In the genomic region with DNA sequence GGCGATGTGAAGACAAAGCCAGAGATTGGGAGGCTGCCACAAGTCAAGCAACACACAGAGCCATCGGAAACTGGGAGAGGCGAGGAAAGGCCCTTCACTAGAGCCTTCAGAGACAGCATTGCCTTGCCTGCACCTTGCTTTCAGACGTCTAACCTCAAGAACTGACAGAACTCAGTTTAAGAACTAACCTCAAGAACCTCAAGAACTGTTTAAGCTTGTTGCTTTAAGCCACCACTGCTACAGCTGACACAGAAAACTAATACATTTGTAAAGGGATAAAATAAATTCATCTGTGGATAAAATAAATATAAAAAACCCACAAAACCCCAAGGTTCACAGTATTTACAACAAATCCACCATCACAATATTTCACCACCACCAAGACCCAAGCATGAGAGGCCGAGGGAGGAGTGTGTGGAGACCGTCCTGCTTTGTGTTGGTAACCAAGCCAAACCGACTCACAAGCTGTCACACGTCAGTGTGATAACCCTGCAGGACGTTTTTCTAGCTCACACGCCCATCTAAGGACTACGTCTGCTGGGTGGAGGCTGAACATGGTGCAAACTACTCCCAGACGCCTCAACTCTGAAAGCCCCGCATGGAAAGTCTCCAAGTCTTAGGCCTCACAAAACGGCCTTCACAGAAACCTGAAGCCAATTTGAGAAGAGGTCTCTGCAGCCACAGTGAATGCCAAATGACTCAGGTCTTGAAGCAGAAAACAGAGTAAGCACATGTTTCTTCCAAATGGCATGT, we compare ENCODE assay signal across 8 cellular contexts.
A peak's percentile ranks its signal among the peaks of the same experiment; 100 is the strongest.
DNase-seq lines count a peak whose midpoint lies in the region; ATAC-seq and TF ChIP-seq lines count a peak whose summit lies in the region.

No MANE protein-coding gene starts in this region.

- DNase-seq in GM04504 (ENCODE audit: low read depth) (peak; percentile 77), osteoblast (ENCODE audit: insufficient read length, low spot score, missing footprints) (peak; percentile 76), uterus (peak; percentile 81 to 87), amygdala (lab: John Stamatoyannopoulos, UW) (no peak), A673 (ENCODE audit: low spot score) (no peak)
- peak; percentile 8 to 38 (median 37) for DNase-seq in activated CD4-positive, CD25-positive, alpha-beta regulatory T cell (lab: John Stamatoyannopoulos, UW)
- peak; percentile 89 for DNase-seq in central memory CD4-positive, alpha-beta T cell

- no peaks in the 10 kb centered on the region for H4K20me1 ChIP-seq in osteoblast (ENCODE audit: insufficient read depth, low read length)

- no peak for TF ChIP-seq POLR2A in uterus (IDR thresholded peaks at IDR 0.05)

- intact Hi-C loops in uterus (cut with DNase I; ENCODE audit: low total_unique reads) (loop anchor here (10.0 kb wide), 1 partner anchor 254 kb away; no protein-coding TSS in a partner anchor), A673 (cut with micrococcal nuclease; ENCODE audit: unreplicated experiment) (loop anchor here (10.0 kb wide), 1 partner anchor 836 kb away; no protein-coding TSS in a partner anchor)

- no peak overlapping the region for H3K4me3 ChIP-seq in osteoblast (ENCODE audit: insufficient read depth, low read length)
- H3K4me3 ChIP-seq in uterus = no peak overlapping the region
- no peak overlapping the region for H3K4me3 ChIP-seq in A673 (ENCODE audit: low read depth, low read length, poor library complexity, severe bottlenecking)

- peaks cover 7% of the 10 kb centered on the region for H3K4me1 ChIP-seq in osteoblast (ENCODE audit: insufficient read depth, low read length)
- no peaks in the 10 kb centered on the region for H3K4me1 ChIP-seq in uterus
- H3K4me1 ChIP-seq in A673 (ENCODE audit: insufficient read depth, low read length, poor library complexity, severe bottlenecking) = peaks cover 10% of the 10 kb centered on the region

- CTCF ChIA-PET in A673 (lab: Charles Lee) = interaction anchor here (0.6 kb wide), 1 partner anchor 208 kb away, joined by 9 read pairs; no protein-coding TSS in a partner anchor

- no peak overlapping the region for H3K4me2 ChIP-seq in osteoblast (ENCODE audit: insufficient read depth, low read length)

- TF ChIP-seq CTCF in osteoblast (IDR thresholded peaks at IDR 0.05; ENCODE audit: extremely low read depth, low read depth, low read length) (no peak), uterus (IDR thresholded peaks at IDR 0.05) (no peak), A673 (conservative IDR thresholded peaks at IDR 0.05; ENCODE audit: low read depth, low read length) (no peak)

- H3K27me3 ChIP-seq in osteoblast (ENCODE audit: insufficient read depth, low read length) (no peaks in the 10 kb centered on the region), uterus (no peaks in the 10 kb centered on the region), A673 (replicated peaks; ENCODE audit: insufficient read depth, low read depth, low read length, poor library complexity) (no peaks in the 10 kb centered on the region)

- H3K27ac ChIP-seq in osteoblast (ENCODE audit: low read depth, low read length) (no peak overlapping the region), uterus (peak overlapping the region; percentile 50 to 72), A673 (ENCODE audit: low read depth, low read length, poor library complexity, severe bottlenecking) (no peak overlapping the region)

- no peaks in the 10 kb centered on the region for H3K36me3 ChIP-seq in osteoblast (ENCODE audit: insufficient read depth, low read length)
- no peaks in the 10 kb centered on the region for H3K36me3 ChIP-seq in uterus
- no peaks in the 10 kb centered on the region for H3K36me3 ChIP-seq in A673 (ENCODE audit: insufficient read depth, low read length, poor library complexity, severe bottlenecking)

- ATAC-seq in HG02973 (IDR thresholded peaks at IDR 0.05; ENCODE audit: unreplicated experiment) = no peak

- BruUV-seq in A673 (replicated peaks; lab: Mats Ljungman, UMichigan) = no TSS peak

- POLR2A ChIA-PET in A673 (lab: Charles Lee; ENCODE audit: low non-redundant PET) = no interaction called here

- no peaks in the 10 kb centered on the region for H3K79me2 ChIP-seq in osteoblast (ENCODE audit: insufficient read depth, low read length)

- no peak overlapping the region for H2AFZ ChIP-seq in osteoblast (ENCODE audit: low read length)

- H3K9me3 ChIP-seq in osteoblast (ENCODE audit: low read depth, low read length) = no peaks in the 10 kb centered on the region
- no peaks in the 10 kb centered on the region for H3K9me3 ChIP-seq in uterus
- no peaks in the 10 kb centered on the region for H3K9me3 ChIP-seq in A673 (ENCODE audit: low read depth, low read length, poor library complexity, severe bottlenecking)

Comparison
In these comparisons a context has a peak if more than half of its experiments do, and no peak if none do; other contexts are left out.
1. DNase-seq: peak in GM04504 (single experiment), activated CD4-positive, CD25-positive, alpha-beta regulatory T cell (4 of 4), central memory CD4-positive, alpha-beta T cell (single experiment), osteoblast (single experiment) and uterus (2 of 2); none in amygdala (0 of 56) and A673 (single experiment).
2. H3K27ac ChIP-seq: peak in uterus (2 of 2); none in osteoblast (single experiment) and A673 (single experiment).